ENCODE assay signal across 3 cellular contexts in the genomic region with DNA sequence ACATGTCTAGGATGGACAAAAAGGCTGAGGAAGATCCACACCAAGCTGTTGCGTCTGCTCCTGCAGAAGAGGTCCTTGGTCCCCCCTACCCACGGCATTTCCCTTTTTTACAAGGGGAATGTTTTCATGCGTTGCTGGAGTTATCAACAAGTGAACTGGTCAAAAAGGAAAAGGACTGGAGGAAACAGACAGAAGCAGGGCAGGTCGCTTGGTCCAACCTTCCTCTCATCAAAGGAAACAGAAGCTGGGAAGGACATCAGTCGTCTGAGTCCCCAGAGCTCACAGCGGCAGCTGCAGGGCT.
TF ChIP-seq lines count a peak whose summit lies in the region.

No MANE protein-coding gene starts in this region.

TF ChIP-seq in GM23338, 12 proteins besides CTCF, POLR2A, EP300 and RAD21 (continues in another document):
- TF ChIP-seq CREB1 (CRISPR knock-in tag; IDR thresholded peaks at IDR 0.05; ENCODE audit: low read depth) (no peak), ZNF462 (CRISPR knock-in tag; IDR thresholded peaks at IDR 0.05) (no peak)

TF ChIP-seq in WTC11, 78 proteins besides CTCF, POLR2A, EP300 and RAD21:
- no peak for TF ChIP-seq SP1 (CRISPR knock-in tag; conservative IDR thresholded peaks at IDR 0.05)
- no peak for TF ChIP-seq ZNF263 (CRISPR knock-in tag; IDR thresholded peaks at IDR 0.05; ENCODE audit: low read depth)

TF ChIP-seq in HepG2, 621 proteins besides CTCF, POLR2A, EP300 and RAD21:
- TF ChIP-seq SAFB2 (CRISPR knock-in tag; IDR thresholded peaks at IDR 0.05; ENCODE audit: borderline replicate concordance, low read depth) (no peak), MIER2 (CRISPR knock-in tag; IDR thresholded peaks at IDR 0.05) (no peak), FOXJ3 (CRISPR knock-in tag; IDR thresholded peaks at IDR 0.05; ENCODE audit: borderline replicate concordance) (no peak), ATF6 (CRISPR knock-in tag; conservative IDR thresholded peaks at IDR 0.05) (no peak), AHDC1 (CRISPR knock-in tag; IDR thresholded peaks at IDR 0.05; ENCODE audit: borderline replicate concordance) (0 out of 2 replicates have a peak, but pooled peaks have one; percentile 53), SPEN (CRISPR knock-in tag; IDR thresholded peaks at IDR 0.05; ENCODE audit: low read depth) (0 out of 2 replicates have a peak, but pooled peaks have one; percentile 3), ZNF276 (CRISPR knock-in tag; IDR thresholded peaks at IDR 0.05; ENCODE audit: low read depth) (0 out of 2 replicates have a peak, but pooled peaks have one; percentile 14), ZNF512 (CRISPR knock-in tag; IDR thresholded peaks at IDR 0.05) (0 out of 2 replicates have a peak, but pooled peaks have one; percentile 28), GLI4 (CRISPR knock-in tag; IDR thresholded peaks at IDR 0.05; ENCODE audit: borderline replicate concordance) (0 out of 2 replicates have a peak, but pooled peaks have one; percentile 17), ZNF816 (CRISPR knock-in tag; IDR thresholded peaks at IDR 0.05; ENCODE audit: borderline replicate concordance) (0 out of 2 replicates have a peak, but pooled peaks have one; percentile 36), ZNF605 (CRISPR knock-in tag; IDR thresholded peaks at IDR 0.05) (0 out of 2 replicates have a peak, but pooled peaks have one; percentile 20), ZNF670 (CRISPR knock-in tag; IDR thresholded peaks at IDR 0.05; ENCODE audit: borderline replicate concordance) (peak; percentile 80), ZFP82 (CRISPR knock-in tag; IDR thresholded peaks at IDR 0.05; ENCODE audit: borderline replicate concordance) (0 out of 2 replicates have a peak, but pooled peaks have one; percentile 83), ZNF850 (CRISPR knock-in tag; conservative IDR thresholded peaks at IDR 0.05) (0 out of 2 replicates have a peak, but pooled peaks have one; percentile 57)
- TF ChIP-seq, protein P1, sequence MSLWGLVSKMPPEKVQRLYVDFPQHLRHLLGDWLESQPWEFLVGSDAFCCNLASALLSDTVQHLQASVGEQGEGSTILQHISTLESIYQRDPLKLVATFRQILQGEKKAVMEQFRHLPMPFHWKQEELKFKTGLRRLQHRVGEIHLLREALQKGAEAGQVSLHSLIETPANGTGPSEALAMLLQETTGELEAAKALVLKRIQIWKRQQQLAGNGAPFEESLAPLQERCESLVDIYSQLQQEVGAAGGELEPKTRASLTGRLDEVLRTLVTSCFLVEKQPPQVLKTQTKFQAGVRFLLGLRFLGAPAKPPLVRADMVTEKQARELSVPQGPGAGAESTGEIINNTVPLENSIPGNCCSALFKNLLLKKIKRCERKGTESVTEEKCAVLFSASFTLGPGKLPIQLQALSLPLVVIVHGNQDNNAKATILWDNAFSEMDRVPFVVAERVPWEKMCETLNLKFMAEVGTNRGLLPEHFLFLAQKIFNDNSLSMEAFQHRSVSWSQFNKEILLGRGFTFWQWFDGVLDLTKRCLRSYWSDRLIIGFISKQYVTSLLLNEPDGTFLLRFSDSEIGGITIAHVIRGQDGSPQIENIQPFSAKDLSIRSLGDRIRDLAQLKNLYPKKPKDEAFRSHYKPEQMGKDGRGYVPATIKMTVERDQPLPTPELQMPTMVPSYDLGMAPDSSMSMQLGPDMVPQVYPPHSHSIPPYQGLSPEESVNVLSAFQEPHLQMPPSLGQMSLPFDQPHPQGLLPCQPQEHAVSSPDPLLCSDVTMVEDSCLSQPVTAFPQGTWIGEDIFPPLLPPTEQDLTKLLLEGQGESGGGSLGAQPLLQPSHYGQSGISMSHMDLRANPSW (CRISPR knock-in tag; IDR thresholded peaks at IDR 0.05; ENCODE audit: borderline replicate concordance) = 0 out of 2 replicates have a peak, but pooled peaks have one; percentile 19
- TF ChIP-seq, protein P2, sequence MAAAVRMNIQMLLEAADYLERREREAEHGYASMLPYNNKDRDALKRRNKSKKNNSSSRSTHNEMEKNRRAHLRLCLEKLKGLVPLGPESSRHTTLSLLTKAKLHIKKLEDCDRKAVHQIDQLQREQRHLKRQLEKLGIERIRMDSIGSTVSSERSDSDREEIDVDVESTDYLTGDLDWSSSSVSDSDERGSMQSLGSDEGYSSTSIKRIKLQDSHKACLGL (CRISPR knock-in tag; IDR thresholded peaks at IDR 0.05) = 0 out of 2 replicates have a peak, but pooled peaks have one; percentile 12
- TF ChIP-seq, protein P3, sequence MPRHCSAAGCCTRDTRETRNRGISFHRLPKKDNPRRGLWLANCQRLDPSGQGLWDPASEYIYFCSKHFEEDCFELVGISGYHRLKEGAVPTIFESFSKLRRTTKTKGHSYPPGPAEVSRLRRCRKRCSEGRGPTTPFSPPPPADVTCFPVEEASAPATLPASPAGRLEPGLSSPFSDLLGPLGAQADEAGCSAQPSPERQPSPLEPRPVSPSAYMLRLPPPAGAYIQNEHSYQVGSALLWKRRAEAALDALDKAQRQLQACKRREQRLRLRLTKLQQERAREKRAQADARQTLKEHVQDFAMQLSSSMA (CRISPR knock-in tag; IDR thresholded peaks at IDR 0.05) = 0 out of 2 replicates have a peak, but pooled peaks have one; percentile 11
